ENCODE assay signal across 1 cellular context in the genomic region with DNA sequence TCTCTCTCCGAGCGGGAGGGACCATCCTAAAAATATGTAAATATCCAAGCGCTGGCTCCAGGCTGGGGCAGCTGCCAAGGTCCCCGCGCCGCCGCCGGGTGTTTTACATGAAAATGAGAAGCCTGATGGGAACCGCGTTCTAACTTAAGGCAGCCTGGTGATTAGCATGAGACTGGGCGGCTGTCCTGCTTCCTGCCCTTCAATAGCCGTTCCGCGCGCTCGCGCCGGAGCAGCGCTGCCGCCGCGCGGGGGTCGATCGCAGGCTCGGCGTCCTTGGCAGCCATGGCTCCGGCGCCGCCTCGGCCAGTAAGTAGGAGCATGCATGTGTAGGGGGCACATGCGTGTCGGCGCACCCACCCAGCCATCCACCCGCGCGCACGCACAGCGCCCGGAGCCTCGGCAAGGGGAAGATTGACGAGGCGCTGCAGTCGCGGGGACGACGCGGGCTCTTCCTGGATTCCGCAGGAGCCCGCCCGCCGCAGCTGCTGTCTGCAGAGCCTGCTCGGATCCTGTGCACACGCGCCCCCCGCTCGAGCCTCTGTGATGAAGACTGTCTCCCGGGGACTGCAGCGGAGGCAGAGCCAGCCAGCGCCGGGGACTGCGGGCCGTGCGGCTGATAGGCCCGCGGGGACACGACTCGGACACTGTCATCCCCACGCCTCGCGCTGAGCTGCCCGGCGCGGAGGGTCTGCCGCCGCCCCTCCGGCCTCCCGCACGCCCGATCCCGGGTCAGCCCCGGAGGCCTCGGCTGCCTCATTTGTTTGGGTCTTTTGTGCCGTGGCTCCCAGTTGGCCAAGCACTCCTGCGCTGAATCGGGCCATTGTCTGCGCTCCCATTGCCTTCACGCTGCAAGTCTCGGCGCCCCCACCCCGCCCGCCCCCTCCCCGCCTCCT.
A peak's percentile ranks its signal among the peaks of the same experiment; 100 is the strongest.
TF ChIP-seq lines count a peak whose summit lies in the region.

No MANE protein-coding gene starts in this region.

TF ChIP-seq in HepG2, 621 proteins besides CTCF, POLR2A, EP300 and RAD21 (continued from another document and continues in another):
- TF ChIP-seq, protein P1, sequence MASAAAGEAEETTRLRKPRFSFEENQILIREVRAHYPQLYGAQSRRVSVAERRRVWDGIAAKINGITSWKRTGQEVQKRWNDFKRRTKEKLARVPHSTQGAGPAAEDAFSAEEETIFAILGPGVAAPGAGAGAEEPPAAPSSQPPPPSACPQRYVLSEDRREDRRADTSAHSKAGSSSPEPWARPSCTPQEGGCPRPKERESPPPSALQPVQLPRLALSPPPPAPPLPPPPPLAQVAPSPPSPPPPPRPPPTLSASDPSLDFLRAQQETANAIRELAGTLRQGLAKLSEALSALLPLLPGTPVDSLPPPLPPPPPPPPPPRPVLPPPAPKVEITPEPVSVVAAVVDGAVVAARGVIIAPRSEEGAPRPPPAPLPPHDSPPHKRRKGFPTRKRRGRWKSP (CRISPR knock-in tag; IDR thresholded peaks at IDR 0.05) = no peak; the same call in 1 of the 2 replicates
- no peak for TF ChIP-seq RAD51 (IDR thresholded peaks at IDR 0.05; ENCODE audit: borderline replicate concordance)
- TF ChIP-seq ZFP62 (CRISPR knock-in tag; IDR thresholded peaks at IDR 0.05) = no peak
- TF ChIP-seq, protein P2, sequence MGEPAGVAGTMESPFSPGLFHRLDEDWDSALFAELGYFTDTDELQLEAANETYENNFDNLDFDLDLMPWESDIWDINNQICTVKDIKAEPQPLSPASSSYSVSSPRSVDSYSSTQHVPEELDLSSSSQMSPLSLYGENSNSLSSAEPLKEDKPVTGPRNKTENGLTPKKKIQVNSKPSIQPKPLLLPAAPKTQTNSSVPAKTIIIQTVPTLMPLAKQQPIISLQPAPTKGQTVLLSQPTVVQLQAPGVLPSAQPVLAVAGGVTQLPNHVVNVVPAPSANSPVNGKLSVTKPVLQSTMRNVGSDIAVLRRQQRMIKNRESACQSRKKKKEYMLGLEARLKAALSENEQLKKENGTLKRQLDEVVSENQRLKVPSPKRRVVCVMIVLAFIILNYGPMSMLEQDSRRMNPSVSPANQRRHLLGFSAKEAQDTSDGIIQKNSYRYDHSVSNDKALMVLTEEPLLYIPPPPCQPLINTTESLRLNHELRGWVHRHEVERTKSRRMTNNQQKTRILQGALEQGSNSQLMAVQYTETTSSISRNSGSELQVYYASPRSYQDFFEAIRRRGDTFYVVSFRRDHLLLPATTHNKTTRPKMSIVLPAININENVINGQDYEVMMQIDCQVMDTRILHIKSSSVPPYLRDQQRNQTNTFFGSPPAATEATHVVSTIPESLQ (CRISPR knock-in tag; conservative IDR thresholded peaks at IDR 0.05) = no peak
- no peak for TF ChIP-seq ZNF550 (CRISPR knock-in tag; IDR thresholded peaks at IDR 0.05; ENCODE audit: borderline replicate concordance)
- no peak for TF ChIP-seq ELF3 (CRISPR knock-in tag; IDR thresholded peaks at IDR 0.05)
- TF ChIP-seq, protein P3, sequence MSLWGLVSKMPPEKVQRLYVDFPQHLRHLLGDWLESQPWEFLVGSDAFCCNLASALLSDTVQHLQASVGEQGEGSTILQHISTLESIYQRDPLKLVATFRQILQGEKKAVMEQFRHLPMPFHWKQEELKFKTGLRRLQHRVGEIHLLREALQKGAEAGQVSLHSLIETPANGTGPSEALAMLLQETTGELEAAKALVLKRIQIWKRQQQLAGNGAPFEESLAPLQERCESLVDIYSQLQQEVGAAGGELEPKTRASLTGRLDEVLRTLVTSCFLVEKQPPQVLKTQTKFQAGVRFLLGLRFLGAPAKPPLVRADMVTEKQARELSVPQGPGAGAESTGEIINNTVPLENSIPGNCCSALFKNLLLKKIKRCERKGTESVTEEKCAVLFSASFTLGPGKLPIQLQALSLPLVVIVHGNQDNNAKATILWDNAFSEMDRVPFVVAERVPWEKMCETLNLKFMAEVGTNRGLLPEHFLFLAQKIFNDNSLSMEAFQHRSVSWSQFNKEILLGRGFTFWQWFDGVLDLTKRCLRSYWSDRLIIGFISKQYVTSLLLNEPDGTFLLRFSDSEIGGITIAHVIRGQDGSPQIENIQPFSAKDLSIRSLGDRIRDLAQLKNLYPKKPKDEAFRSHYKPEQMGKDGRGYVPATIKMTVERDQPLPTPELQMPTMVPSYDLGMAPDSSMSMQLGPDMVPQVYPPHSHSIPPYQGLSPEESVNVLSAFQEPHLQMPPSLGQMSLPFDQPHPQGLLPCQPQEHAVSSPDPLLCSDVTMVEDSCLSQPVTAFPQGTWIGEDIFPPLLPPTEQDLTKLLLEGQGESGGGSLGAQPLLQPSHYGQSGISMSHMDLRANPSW (CRISPR knock-in tag; IDR thresholded peaks at IDR 0.05; ENCODE audit: borderline replicate concordance) = no peak
- TF ChIP-seq ZNF329 (CRISPR knock-in tag; IDR thresholded peaks at IDR 0.05; ENCODE audit: low read depth) = no peak
- TF ChIP-seq FOXK1 (CRISPR knock-in tag; IDR thresholded peaks at IDR 0.05; ENCODE audit: borderline replicate concordance, low read depth) = no peak
- no peak for TF ChIP-seq ZNF781 (CRISPR knock-in tag; IDR thresholded peaks at IDR 0.05; ENCODE audit: borderline replicate concordance, not compliant biosample characterization)
- TF ChIP-seq, protein P4, sequence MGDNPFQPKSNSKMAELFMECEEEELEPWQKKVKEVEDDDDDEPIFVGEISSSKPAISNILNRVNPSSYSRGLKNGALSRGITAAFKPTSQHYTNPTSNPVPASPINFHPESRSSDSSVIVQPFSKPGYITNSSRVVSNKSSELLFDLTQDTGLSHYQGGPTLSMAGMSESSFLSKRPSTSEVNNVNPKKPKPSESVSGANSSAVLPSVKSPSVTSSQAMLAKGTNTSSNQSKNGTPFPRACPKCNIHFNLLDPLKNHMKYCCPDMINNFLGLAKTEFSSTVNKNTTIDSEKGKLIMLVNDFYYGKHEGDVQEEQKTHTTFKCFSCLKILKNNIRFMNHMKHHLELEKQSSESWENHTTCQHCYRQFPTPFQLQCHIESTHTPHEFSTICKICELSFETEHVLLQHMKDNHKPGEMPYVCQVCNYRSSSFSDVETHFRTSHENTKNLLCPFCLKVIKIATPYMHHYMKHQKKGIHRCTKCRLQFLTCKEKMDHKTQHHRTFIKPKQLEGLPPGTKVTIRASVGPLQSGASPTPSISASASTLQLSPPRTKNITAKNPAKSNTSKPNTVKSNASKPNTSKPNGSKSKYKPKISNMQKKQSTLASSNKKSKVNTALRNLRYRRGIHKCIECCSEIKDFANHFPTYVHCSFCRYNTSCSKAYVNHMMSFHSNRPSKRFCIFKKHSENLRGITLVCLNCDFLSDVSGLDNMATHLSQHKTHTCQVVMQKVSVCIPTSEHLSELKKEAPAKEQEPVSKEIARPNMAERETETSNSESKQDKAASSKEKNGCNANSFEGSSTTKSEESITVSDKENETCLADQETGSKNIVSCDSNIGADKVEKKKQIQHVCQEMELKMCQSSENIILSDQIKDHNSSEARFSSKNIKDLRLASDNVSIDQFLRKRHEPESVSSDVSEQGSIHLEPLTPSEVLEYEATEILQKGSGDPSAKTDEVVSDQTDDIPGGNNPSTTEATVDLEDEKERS (CRISPR knock-in tag; IDR thresholded peaks at IDR 0.05) = no peak
- TF ChIP-seq, protein P5, sequence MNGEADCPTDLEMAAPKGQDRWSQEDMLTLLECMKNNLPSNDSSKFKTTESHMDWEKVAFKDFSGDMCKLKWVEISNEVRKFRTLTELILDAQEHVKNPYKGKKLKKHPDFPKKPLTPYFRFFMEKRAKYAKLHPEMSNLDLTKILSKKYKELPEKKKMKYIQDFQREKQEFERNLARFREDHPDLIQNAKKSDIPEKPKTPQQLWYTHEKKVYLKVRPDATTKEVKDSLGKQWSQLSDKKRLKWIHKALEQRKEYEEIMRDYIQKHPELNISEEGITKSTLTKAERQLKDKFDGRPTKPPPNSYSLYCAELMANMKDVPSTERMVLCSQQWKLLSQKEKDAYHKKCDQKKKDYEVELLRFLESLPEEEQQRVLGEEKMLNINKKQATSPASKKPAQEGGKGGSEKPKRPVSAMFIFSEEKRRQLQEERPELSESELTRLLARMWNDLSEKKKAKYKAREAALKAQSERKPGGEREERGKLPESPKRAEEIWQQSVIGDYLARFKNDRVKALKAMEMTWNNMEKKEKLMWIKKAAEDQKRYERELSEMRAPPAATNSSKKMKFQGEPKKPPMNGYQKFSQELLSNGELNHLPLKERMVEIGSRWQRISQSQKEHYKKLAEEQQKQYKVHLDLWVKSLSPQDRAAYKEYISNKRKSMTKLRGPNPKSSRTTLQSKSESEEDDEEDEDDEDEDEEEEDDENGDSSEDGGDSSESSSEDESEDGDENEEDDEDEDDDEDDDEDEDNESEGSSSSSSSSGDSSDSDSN (CRISPR knock-in tag; IDR thresholded peaks at IDR 0.05) = peak; percentile 28; the same call in 1 of the 2 replicates
- no peak for TF ChIP-seq NPAS2 (CRISPR knock-in tag; IDR thresholded peaks at IDR 0.05; ENCODE audit: borderline replicate concordance)
- no peak for TF ChIP-seq ZNF501 (CRISPR knock-in tag; IDR thresholded peaks at IDR 0.05)
- TF ChIP-seq, protein P6, sequence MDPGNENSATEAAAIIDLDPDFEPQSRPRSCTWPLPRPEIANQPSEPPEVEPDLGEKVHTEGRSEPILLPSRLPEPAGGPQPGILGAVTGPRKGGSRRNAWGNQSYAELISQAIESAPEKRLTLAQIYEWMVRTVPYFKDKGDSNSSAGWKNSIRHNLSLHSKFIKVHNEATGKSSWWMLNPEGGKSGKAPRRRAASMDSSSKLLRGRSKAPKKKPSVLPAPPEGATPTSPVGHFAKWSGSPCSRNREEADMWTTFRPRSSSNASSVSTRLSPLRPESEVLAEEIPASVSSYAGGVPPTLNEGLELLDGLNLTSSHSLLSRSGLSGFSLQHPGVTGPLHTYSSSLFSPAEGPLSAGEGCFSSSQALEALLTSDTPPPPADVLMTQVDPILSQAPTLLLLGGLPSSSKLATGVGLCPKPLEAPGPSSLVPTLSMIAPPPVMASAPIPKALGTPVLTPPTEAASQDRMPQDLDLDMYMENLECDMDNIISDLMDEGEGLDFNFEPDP (CRISPR knock-in tag; conservative IDR thresholded peaks at IDR 0.05) = 0 out of 2 replicates have a peak, but pooled peaks have one; percentile 65
- TF ChIP-seq, protein P7, sequence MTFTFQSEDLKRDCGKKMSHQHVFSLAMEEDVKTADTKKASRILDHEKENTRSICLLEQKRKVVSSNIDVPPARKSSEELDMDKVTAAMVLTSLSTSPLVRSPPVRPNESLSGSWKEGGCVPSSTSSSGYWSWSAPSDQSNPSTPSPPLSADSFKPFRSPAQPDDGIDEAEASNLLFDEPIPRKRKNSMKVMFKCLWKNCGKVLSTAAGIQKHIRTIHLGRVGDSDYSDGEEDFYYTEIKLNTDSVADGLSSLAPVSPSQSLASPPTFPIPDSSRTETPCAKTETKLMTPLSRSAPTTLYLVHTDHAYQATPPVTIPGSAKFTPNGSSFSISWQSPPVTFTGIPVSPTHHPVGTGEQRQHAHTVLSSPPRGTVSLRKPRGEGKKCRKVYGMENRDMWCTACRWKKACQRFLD (CRISPR knock-in tag; IDR thresholded peaks at IDR 0.05; ENCODE audit: borderline replicate concordance) = no peak
- TF ChIP-seq ZZZ3 (CRISPR knock-in tag; IDR thresholded peaks at IDR 0.05; ENCODE audit: borderline replicate concordance) = no peak
- TF ChIP-seq, protein P8, sequence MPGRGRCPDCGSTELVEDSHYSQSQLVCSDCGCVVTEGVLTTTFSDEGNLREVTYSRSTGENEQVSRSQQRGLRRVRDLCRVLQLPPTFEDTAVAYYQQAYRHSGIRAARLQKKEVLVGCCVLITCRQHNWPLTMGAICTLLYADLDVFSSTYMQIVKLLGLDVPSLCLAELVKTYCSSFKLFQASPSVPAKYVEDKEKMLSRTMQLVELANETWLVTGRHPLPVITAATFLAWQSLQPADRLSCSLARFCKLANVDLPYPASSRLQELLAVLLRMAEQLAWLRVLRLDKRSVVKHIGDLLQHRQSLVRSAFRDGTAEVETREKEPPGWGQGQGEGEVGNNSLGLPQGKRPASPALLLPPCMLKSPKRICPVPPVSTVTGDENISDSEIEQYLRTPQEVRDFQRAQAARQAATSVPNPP (CRISPR knock-in tag; IDR thresholded peaks at IDR 0.05) = no peak
- TF ChIP-seq, protein P9, sequence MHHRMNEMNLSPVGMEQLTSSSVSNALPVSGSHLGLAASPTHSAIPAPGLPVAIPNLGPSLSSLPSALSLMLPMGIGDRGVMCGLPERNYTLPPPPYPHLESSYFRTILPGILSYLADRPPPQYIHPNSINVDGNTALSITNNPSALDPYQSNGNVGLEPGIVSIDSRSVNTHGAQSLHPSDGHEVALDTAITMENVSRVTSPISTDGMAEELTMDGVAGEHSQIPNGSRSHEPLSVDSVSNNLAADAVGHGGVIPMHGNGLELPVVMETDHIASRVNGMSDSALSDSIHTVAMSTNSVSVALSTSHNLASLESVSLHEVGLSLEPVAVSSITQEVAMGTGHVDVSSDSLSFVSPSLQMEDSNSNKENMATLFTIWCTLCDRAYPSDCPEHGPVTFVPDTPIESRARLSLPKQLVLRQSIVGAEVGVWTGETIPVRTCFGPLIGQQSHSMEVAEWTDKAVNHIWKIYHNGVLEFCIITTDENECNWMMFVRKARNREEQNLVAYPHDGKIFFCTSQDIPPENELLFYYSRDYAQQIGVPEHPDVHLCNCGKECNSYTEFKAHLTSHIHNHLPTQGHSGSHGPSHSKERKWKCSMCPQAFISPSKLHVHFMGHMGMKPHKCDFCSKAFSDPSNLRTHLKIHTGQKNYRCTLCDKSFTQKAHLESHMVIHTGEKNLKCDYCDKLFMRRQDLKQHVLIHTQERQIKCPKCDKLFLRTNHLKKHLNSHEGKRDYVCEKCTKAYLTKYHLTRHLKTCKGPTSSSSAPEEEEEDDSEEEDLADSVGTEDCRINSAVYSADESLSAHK (CRISPR knock-in tag; IDR thresholded peaks at IDR 0.05; ENCODE audit: borderline replicate concordance) = no peak
- TF ChIP-seq PAWR (CRISPR knock-in tag; IDR thresholded peaks at IDR 0.05; ENCODE audit: borderline replicate concordance) = no peak
- TF ChIP-seq, protein P10, sequence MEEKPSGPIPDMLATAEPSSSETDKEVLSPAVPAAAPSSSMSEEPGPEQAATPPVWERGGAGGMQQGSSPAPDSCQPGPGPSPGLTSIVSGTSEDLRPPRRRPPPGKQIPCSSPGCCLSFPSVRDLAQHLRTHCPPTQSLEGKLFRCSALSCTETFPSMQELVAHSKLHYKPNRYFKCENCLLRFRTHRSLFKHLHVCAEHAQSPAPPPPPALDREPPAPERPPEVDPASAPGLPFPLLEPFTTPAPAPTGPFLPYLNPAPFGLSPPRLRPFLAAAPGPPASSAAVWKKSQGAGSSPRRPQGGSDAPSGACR (CRISPR knock-in tag; IDR thresholded peaks at IDR 0.05) = no peak
- no peak for TF ChIP-seq LCORL (IDR thresholded peaks at IDR 0.05)
- no peak for TF ChIP-seq LCORL (CRISPR knock-in tag; IDR thresholded peaks at IDR 0.05)
- TF ChIP-seq, protein P11, sequence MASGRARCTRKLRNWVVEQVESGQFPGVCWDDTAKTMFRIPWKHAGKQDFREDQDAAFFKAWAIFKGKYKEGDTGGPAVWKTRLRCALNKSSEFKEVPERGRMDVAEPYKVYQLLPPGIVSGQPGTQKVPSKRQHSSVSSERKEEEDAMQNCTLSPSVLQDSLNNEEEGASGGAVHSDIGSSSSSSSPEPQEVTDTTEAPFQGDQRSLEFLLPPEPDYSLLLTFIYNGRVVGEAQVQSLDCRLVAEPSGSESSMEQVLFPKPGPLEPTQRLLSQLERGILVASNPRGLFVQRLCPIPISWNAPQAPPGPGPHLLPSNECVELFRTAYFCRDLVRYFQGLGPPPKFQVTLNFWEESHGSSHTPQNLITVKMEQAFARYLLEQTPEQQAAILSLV (CRISPR knock-in tag; IDR thresholded peaks at IDR 0.05; ENCODE audit: borderline replicate concordance) = no peak; the same call in 1 of the 2 replicates
- no peak for TF ChIP-seq ZNF878 (CRISPR knock-in tag; IDR thresholded peaks at IDR 0.05)
- no peak for TF ChIP-seq ZNF563 (CRISPR knock-in tag; IDR thresholded peaks at IDR 0.05)
- TF ChIP-seq, protein P12, sequence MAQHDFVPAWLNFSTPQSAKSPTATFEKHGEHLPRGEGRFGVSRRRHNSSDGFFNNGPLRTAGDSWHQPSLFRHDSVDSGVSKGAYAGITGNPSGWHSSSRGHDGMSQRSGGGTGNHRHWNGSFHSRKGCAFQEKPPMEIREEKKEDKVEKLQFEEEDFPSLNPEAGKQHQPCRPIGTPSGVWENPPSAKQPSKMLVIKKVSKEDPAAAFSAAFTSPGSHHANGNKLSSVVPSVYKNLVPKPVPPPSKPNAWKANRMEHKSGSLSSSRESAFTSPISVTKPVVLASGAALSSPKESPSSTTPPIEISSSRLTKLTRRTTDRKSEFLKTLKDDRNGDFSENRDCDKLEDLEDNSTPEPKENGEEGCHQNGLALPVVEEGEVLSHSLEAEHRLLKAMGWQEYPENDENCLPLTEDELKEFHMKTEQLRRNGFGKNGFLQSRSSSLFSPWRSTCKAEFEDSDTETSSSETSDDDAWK (CRISPR knock-in tag; IDR thresholded peaks at IDR 0.05) = no peak
